ENCODE assay signal across 10 cellular contexts in genomic region chr18:45142868-45143267, GRCh38.
"Had no signal": no experiment of that assay in that cellular context is flagged by ENCODE, and none has a peak within 500 bp of the region (broad histone marks: within the 10 kb centered on the region; RNA-seq: fewer than 3 reads in every experiment).

No MANE protein-coding gene starts in this region.

- H3K4me3 Mint-ChIP-seq: GM23338, HFFc6, IgD-negative memory B cell had no signal

- H3K36me3 ChIP-seq: HAP-1 had no signal

- H3K4me1 ChIP-seq: HAP-1 had no signal

- H3K4me3 ChIP-seq: GM23338, HAP-1 had no signal

- H3K9ac ChIP-seq: KMS-11 had no signal

- H3K27me3 Mint-ChIP-seq: IgD-negative memory B cell had no signal

- DNase-seq: H7, HFFc6, KBM-7 had no signal

- H3K27ac Mint-ChIP-seq: GM23338, HFFc6 had no signal

- ATAC-seq: GM23338, HCT116, HepG2 had no signal

- H3K27ac ChIP-seq: HL-60, KMS-11 had no signal

- H3K9me3 Mint-ChIP-seq: GM23338, HFFc6 had no signal

- H3K9me3 ChIP-seq: HAP-1 had no signal
